Comparison of ENCODE assay signal across 8 cellular contexts in genomic region chr7:98165827-98166667, GRCh38. TPM values are rescaled to one million over a fixed set of nuclear protein-coding genes. Genes with fewer than 3 reads are reported as not detected.
A peak's percentile ranks its signal among the peaks of the same experiment; 100 is the strongest.
DNase-seq lines count a peak whose midpoint lies in the region; ATAC-seq, FAIRE-seq and TF ChIP-seq lines count a peak whose summit lies in the region.

No MANE protein-coding gene starts in this region.

- peak; percentile 61 for DNase-seq in Right ventricle myocardium inferior (ENCODE audit: missing footprints)
- DNase-seq in cardiac septum (ENCODE audit: low spot score), result no peak
- DNase-seq in LNCaP clone FGC (ENCODE audit: low read depth), result no peak
- peak; percentile 80 for DNase-seq in WTC11 (ENCODE audit: low spot score)
- peak; percentile 5 to 49 for DNase-seq in dermis microvascular lymphatic vessel endothelial cell (ENCODE audit: low read depth in 2 of 2)
- peak; percentile 29 for DNase-seq in midbrain (lab: John Stamatoyannopoulos, UW)
- DNase-seq in stomach, result peak; percentile 79
- DNase-seq in frontal cortex (ENCODE audit: low spot score in 2 of 2), result no peak

- H3K36me3 Mint-ChIP-seq in WTC11, result no peaks in the 10 kb centered on the region

- intact Hi-C loops in Right ventricle myocardium inferior (cut with DNase I), result no loop called here
- intact Hi-C loops in cardiac septum (cut with DNase I), result no loop called here
- intact Hi-C loops in stomach (cut with DNase I; ENCODE audit: low total_unique reads), result loop anchor here (5.0 kb wide), 2 partner anchors 59 to 144 kb away; partner anchors contain the start of gene LMTK2

- no peak for TF ChIP-seq EP300 in stomach (IDR thresholded peaks at IDR 0.05)

- 51 to 71% (median 56%) methylated on average over 18 of the region's 18 CpGs for WGBS in stomach, 5 donors

- H3K27me3 Mint-ChIP-seq in WTC11 (ENCODE audit: low read depth), result no peaks in the 10 kb centered on the region

- peak; percentile 54 for ATAC-seq in Right ventricle myocardium inferior
- peak; percentile 86 for ATAC-seq in WTC11

- peaks cover 26% of the 10 kb centered on the region for H3K4me1 Mint-ChIP-seq in WTC11

- POLR2A ChIA-PET in WTC11 (lab: Charles Lee), result no interaction called here

- TF ChIP-seq CTCF in LNCaP clone FGC (IDR thresholded peaks at IDR 0.05; ENCODE audit: control insufficient read depth, extremely low read depth, insufficient read depth) (peak; percentile 86), WTC11 (IDR thresholded peaks at IDR 0.05) (peak; percentile 49; the same call in 1 of the 2 replicates), stomach (IDR thresholded peaks at IDR 0.05) (peak in 5 of 7 experiments; percentile 34 to 73 (median 54))

- CTCF ChIA-PET in WTC11 (lab: Charles Lee), result interaction anchor here (0.5 to 6.0 kb wide), 24 partner anchors 9 to 293 kb away, joined by 3 to 256 read pairs (median 5); partner anchors contain the start of gene LMTK2

- no peak for TF ChIP-seq POLR2A in stomach (IDR thresholded peaks at IDR 0.05)

- H3K4me3 ChIP-seq in LNCaP clone FGC (ENCODE audit: low read depth, low read length), result no peak overlapping the region
- no peak overlapping the region for H3K4me3 ChIP-seq in stomach

- FAIRE-seq in frontal cortex (lab: Jason Lieb, UNC), result no peak

- peaks cover 0 to 51% (median 30%) of the 10 kb centered on the region in 4 donors for H3K4me1 ChIP-seq in stomach

- no peak overlapping the region for H3K4me3 Mint-ChIP-seq in WTC11

- peaks cover 0 to 7% (median under 1%) of the 10 kb centered on the region in 4 donors for H3K36me3 ChIP-seq in stomach

- H3K9me3 Mint-ChIP-seq in WTC11, result no peaks in the 10 kb centered on the region

- H3K27ac Mint-ChIP-seq in WTC11, result peak overlapping the region; percentile 76; the same call in 1 of the 2 replicates

- no peaks in the 10 kb centered on the region for H3K9me3 ChIP-seq in stomach

- H3K27me3 ChIP-seq in stomach, result no peaks in the 10 kb centered on the region

- no peak overlapping the region for H3K27ac ChIP-seq in stomach

TF ChIP-seq in WTC11, 78 proteins besides CTCF, POLR2A, EP300 and RAD21:
- TF ChIP-seq ZNF512 (CRISPR knock-in tag; IDR thresholded peaks at IDR 0.05; ENCODE audit: borderline replicate concordance), result no peak
- 0 out of 2 replicates have a peak, but pooled peaks have one; percentile 42 for TF ChIP-seq FOXP1 (CRISPR knock-in tag; IDR thresholded peaks at IDR 0.05; ENCODE audit: borderline replicate concordance)
- TF ChIP-seq ETV6 (CRISPR knock-in tag; IDR thresholded peaks at IDR 0.05), result no peak
- no peak for TF ChIP-seq MLX (CRISPR knock-in tag; IDR thresholded peaks at IDR 0.05)

RNA-seq across cellular contexts. Expression of gene BHLHA15, which starts 45.2 kb away (rescaled TPM):
- not detected for total RNA-seq in Right ventricle myocardium inferior
- not detected for total RNA-seq in cardiac septum
- total RNA-seq in WTC11 (2021), result 2.7 to 3.3 TPM (median 2.8 TPM) in 3 replicates
- 0.51 TPM in 2 replicates for total RNA-seq in dermis microvascular lymphatic vessel endothelial cell
- total RNA-seq in stomach, result 100 to 1,000 TPM in 1 of 5 donors, 10 to 100 TPM in 1, 1 to 10 TPM in 1, not detected in 2; 6.4 to 108 (median 20.1) TPM
- 10 to 100 TPM in 1 of 3 donors, 1 to 10 TPM in 2; 1.3 to 14.5 (median 8.1) TPM for polyA plus RNA-seq in stomach
- 8.6 TPM for total RNA-seq in frontal cortex

RNA-seq across cellular contexts. Expression of gene LMTK2, which starts 59.4 kb away (rescaled TPM):
- total RNA-seq in Right ventricle myocardium inferior (22.5 TPM), cardiac septum (28.3 TPM), WTC11 (2021) (23.0 to 25.5 TPM (median 24.3 TPM) in 3 replicates), dermis microvascular lymphatic vessel endothelial cell (6.3 and 8.6 TPM in 2 replicates), stomach (10 to 100 TPM; 18.2 to 42.6 (median 20.6) TPM), frontal cortex (37.1 TPM)
- 1 to 10 TPM; 1.4 to 3.6 (median 1.7) TPM for polyA plus RNA-seq in stomach

Comparison
In these comparisons a context has a peak if more than half of its experiments do, and no peak if none do; other contexts are left out.
1. DNase-seq: peak in Right ventricle myocardium inferior (single experiment), WTC11 (single experiment), dermis microvascular lymphatic vessel endothelial cell (2 of 2), midbrain (single experiment) and stomach (single experiment); none in cardiac septum (single experiment), LNCaP clone FGC (single experiment) and frontal cortex (0 of 2).
2. Peak in every context shown above with its lines, with median percentiles within 50 percentile points of each other: CTCF ChIP-seq.